1 cellular context compared by ENCODE assay signal in the genomic region with DNA sequence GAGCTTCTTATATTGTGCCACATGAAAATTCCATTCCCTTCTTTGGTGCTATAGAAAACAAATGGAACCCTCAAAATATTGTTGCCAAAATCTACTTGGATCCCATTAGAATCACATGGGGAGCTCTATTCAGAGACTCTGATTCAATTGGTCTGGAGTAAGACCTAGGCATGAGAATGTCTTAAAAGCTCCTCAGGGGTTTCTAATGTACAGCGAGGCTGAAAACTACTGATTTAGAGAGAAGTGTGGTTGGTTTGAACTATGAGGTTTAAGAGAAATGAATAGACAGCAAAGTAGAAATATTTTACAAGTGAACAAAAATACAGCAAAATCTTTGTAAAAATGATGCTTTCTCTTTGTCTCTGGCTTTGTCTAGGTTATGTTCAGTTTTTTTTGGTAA.
TF ChIP-seq lines count a peak whose summit lies in the region.

No MANE protein-coding gene starts in this region.

TF ChIP-seq in GM12878, 131 proteins besides CTCF, POLR2A, EP300 and RAD21 (continued from another document):
- TF ChIP-seq, protein P1, sequence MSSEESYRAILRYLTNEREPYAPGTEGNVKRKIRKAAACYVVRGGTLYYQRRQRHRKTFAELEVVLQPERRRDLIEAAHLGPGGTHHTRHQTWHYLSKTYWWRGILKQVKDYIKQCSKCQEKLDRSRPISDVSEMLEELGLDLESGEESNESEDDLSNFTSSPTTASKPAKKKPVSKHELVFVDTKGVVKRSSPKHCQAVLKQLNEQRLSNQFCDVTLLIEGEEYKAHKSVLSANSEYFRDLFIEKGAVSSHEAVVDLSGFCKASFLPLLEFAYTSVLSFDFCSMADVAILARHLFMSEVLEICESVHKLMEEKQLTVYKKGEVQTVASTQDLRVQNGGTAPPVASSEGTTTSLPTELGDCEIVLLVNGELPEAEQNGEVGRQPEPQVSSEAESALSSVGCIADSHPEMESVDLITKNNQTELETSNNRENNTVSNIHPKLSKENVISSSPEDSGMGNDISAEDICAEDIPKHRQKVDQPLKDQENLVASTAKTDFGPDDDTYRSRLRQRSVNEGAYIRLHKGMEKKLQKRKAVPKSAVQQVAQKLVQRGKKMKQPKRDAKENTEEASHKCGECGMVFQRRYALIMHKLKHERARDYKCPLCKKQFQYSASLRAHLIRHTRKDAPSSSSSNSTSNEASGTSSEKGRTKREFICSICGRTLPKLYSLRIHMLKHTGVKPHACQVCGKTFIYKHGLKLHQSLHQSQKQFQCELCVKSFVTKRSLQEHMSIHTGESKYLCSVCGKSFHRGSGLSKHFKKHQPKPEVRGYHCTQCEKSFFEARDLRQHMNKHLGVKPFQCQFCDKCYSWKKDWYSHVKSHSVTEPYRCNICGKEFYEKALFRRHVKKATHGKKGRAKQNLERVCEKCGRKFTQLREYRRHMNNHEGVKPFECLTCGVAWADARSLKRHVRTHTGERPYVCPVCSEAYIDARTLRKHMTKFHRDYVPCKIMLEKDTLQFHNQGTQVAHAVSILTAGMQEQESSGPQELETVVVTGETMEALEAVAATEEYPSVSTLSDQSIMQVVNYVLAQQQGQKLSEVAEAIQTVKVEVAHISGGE (CRISPR knock-in tag; IDR thresholded peaks at IDR 0.05): no peak
- TF ChIP-seq, protein P2, sequence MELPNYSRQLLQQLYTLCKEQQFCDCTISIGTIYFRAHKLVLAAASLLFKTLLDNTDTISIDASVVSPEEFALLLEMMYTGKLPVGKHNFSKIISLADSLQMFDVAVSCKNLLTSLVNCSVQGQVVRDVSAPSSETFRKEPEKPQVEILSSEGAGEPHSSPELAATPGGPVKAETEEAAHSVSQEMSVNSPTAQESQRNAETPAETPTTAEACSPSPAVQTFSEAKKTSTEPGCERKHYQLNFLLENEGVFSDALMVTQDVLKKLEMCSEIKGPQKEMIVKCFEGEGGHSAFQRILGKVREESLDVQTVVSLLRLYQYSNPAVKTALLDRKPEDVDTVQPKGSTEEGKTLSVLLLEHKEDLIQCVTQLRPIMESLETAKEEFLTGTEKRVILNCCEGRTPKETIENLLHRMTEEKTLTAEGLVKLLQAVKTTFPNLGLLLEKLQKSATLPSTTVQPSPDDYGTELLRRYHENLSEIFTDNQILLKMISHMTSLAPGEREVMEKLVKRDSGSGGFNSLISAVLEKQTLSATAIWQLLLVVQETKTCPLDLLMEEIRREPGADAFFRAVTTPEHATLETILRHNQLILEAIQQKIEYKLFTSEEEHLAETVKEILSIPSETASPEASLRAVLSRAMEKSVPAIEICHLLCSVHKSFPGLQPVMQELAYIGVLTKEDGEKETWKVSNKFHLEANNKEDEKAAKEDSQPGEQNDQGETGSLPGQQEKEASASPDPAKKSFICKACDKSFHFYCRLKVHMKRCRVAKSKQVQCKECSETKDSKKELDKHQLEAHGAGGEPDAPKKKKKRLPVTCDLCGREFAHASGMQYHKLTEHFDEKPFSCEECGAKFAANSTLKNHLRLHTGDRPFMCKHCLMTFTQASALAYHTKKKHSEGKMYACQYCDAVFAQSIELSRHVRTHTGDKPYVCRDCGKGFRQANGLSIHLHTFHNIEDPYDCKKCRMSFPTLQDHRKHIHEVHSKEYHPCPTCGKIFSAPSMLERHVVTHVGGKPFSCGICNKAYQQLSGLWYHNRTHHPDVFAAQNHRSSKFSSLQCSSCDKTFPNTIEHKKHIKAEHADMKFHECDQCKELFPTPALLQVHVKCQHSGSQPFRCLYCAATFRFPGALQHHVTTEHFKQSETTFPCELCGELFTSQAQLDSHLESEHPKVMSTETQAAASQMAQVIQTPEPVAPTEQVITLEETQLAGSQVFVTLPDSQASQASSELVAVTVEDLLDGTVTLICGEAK (IDR thresholded peaks at IDR 0.05; ENCODE audit: borderline replicate concordance): no peak
- TF ChIP-seq CREB1 (IDR thresholded peaks at IDR 0.05; ENCODE audit: low read depth): no peak
- TF ChIP-seq YY1 (IDR thresholded peaks at IDR 0.05; ENCODE audit: low read depth, low read length): no peak
- TF ChIP-seq EGR1 (IDR thresholded peaks at IDR 0.05; ENCODE audit: borderline replicate concordance in 1 of 2, low read depth in 2 of 2, low read length in 2 of 2): no peak
- no peak for TF ChIP-seq ZNF274 (IDR thresholded peaks at IDR 0.05; ENCODE audit: insufficient read depth, insufficient read length)
- TF ChIP-seq RELA (IDR thresholded peaks at IDR 0.05; ENCODE audit: borderline replicate concordance, partially characterized antibody): no peak
- no peak for TF ChIP-seq EED (IDR thresholded peaks at IDR 0.05; ENCODE audit: low read depth)
